Comparison of ENCODE assay signal across 10 cellular contexts in the genomic region with DNA sequence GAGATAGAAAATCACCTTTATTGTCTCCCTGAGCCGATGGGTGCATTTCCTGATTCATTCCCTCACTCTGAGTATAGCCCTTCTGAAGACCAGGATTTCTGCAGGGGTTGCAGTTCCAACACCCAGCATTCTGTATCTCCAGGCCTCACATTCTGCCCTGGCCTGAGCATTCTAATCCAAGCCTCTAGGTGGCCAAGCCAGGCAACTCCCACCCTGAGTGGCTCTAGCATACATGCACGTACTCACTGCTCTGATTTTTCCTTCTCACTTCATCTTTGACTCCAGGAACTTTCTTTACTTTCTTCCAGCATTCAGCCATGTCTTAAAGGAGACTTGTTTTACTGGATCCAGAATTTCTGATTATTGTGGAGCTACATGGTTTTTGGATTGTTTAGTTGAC.
DNase-seq lines count a peak whose midpoint lies in the region; ATAC-seq and TF ChIP-seq lines count a peak whose summit lies in the region.
"Had no signal": no experiment of that assay in that cellular context is flagged by ENCODE, and none has a peak within 500 bp of the region (broad histone marks: within the 10 kb centered on the region; RNA-seq: fewer than 3 reads in every experiment).

No MANE protein-coding gene starts in this region.

- H4K20me1 ChIP-seq in OCI-LY7 (ENCODE audit: insufficient read depth, low read length), result no peaks in the 10 kb centered on the region
- no peaks in the 10 kb centered on the region for H4K20me1 ChIP-seq in fibroblast of lung (ENCODE audit: control insufficient read depth, extremely low read depth, insufficient read depth, low read length)

- intact Hi-C loops in OCI-LY7 (cut with micrococcal nuclease; ENCODE audit: unreplicated experiment), result loop anchor here (5.0 to 10.0 kb wide), 3 partner anchors 267 to 569 kb away; no protein-coding TSS in a partner anchor

- no peaks in the 10 kb centered on the region for H3K27me3 ChIP-seq in fibroblast of lung (ENCODE audit: control insufficient read depth, insufficient read depth, low read length)

- no peak overlapping the region for H3K27ac ChIP-seq in OCI-LY7 (ENCODE audit: low read depth, low read length, poor library complexity, severe bottlenecking)
- no peak overlapping the region for H3K27ac ChIP-seq in fibroblast of lung (ENCODE audit: insufficient read depth, low read length)
- no peak overlapping the region for H3K27ac ChIP-seq in substantia nigra (ENCODE audit: low read depth, low read length, poor library complexity, severe bottlenecking)

- H3K4me1 ChIP-seq in OCI-LY7 (ENCODE audit: insufficient read depth, low read length, poor library complexity, severe bottlenecking), result peaks cover 9% of the 10 kb centered on the region
- peaks cover 2% of the 10 kb centered on the region for H3K4me1 ChIP-seq in fibroblast of lung (ENCODE audit: control insufficient read depth, extremely low read depth, insufficient read depth, low read length)

- no peaks in the 10 kb centered on the region for H3K9me3 ChIP-seq in OCI-LY7 (ENCODE audit: low read length)
- no peaks in the 10 kb centered on the region for H3K9me3 ChIP-seq in fibroblast of lung (ENCODE audit: control insufficient read depth, insufficient read depth, low read depth, low read length)

- H3K4me3 ChIP-seq in OCI-LY7 (ENCODE audit: low read depth, low read length, poor library complexity, severe bottlenecking) (no peak overlapping the region), fibroblast of lung (replicated peaks in 1 of 4; ENCODE audit: control extremely low read depth in 1 of 4, insufficient read depth in 1 of 4, low read depth in 3 of 4, low read length in 4 of 4) (no peak overlapping the region), retinal pigment epithelial cell (ENCODE audit: low read length) (no peak overlapping the region)

- no peaks in the 10 kb centered on the region for H3K79me2 ChIP-seq in OCI-LY7 (ENCODE audit: insufficient read depth, low read depth, low read length)
- H3K79me2 ChIP-seq in fibroblast of lung (ENCODE audit: control insufficient read depth, insufficient read depth, low read length), result no peaks in the 10 kb centered on the region

- H3K4me2 ChIP-seq in OCI-LY7 (ENCODE audit: low read length) (no peak overlapping the region), fibroblast of lung (ENCODE audit: extremely low read depth, insufficient read depth, low read length) (no peak overlapping the region)

- H3K36me3 ChIP-seq in OCI-LY7 (ENCODE audit: insufficient read depth, low read length) (no peaks in the 10 kb centered on the region), fibroblast of lung (ENCODE audit: control insufficient read depth, insufficient read depth, low read length) (no peaks in the 10 kb centered on the region)

- BruUV-seq in OCI-LY7 (replicated peaks; lab: Mats Ljungman, UMichigan), result no TSS peak

- POLR2A ChIA-PET in OCI-LY7 (lab: Charles Lee), result no interaction called here

- no peak overlapping the region for H3K9ac ChIP-seq in fibroblast of lung (ENCODE audit: insufficient read depth, low read length)

- CTCF ChIA-PET in OCI-LY7 (lab: Charles Lee; ENCODE audit: unreplicated experiment), result no interaction called here

- TF ChIP-seq CTCF in OCI-LY7 (conservative IDR thresholded peaks at IDR 0.05; ENCODE audit: low read length) (peak; percentile 52; the same call in 1 of the 2 replicates), fibroblast of lung (conservative IDR thresholded peaks at IDR 0.05 in 1 of 2, IDR thresholded peaks at IDR 0.05 in 1 of 2; ENCODE audit: low read depth in 1 of 2, low read length in 2 of 2) (peak; percentile 9 to 68), retinal pigment epithelial cell (conservative IDR thresholded peaks at IDR 0.05; ENCODE audit: low read depth, low read length) (peak; percentile 69)

- H2AFZ ChIP-seq in OCI-LY7 (ENCODE audit: low read length), result no peak overlapping the region
- no peak overlapping the region for H2AFZ ChIP-seq in fibroblast of lung (ENCODE audit: low read length)

- peak; percentile 25 for DNase-seq in COLO668 (lab: John Stamatoyannopoulos, UW; ENCODE audit: unreplicated experiment)
- peak; percentile 11 for DNase-seq in OCI-LY7 (ENCODE audit: low spot score)
- peak; percentile 35 to 46 for DNase-seq in fibroblast of lung (ENCODE audit: low read depth in 2 of 2)
- DNase-seq in retinal pigment epithelial cell (ENCODE audit: low read depth), result no peak
- DNase-seq in substantia nigra (lab: John Stamatoyannopoulos, UW), result no peak
- DNase-seq in activated gamma-delta T cell treated with Interleukin-2 at 50 U/mL for 16 hours, result no peak

- peaks cover 3% of the 10 kb centered on the region; the same call in 1 of the 2 replicates for H3K9me2 ChIP-seq in OCI-LY7 (ENCODE audit: insufficient read depth, low read length)

- ATAC-seq in GM18520 (IDR thresholded peaks at IDR 0.05; ENCODE audit: unreplicated experiment), result peak; percentile 38
- ATAC-seq in HG03342 (IDR thresholded peaks at IDR 0.05; ENCODE audit: unreplicated experiment), result peak; percentile 76
- ATAC-seq: naive thymus-derived CD8-positive, alpha-beta T cell; T-cell had no signal

Comparison
In these comparisons a context has a peak if more than half of its experiments do, and no peak if none do; other contexts are left out.
1. DNase-seq: peak in COLO668 (single experiment), OCI-LY7 (single experiment) and fibroblast of lung (2 of 2); none in retinal pigment epithelial cell (single experiment), substantia nigra (0 of 49) and activated gamma-delta T cell treated with Interleukin-2 at 50 U/mL for 16 hours (single experiment).
2. Peak in every context shown above with its lines, with median percentiles within 50 percentile points of each other: CTCF ChIP-seq.